In the genomic region with DNA sequence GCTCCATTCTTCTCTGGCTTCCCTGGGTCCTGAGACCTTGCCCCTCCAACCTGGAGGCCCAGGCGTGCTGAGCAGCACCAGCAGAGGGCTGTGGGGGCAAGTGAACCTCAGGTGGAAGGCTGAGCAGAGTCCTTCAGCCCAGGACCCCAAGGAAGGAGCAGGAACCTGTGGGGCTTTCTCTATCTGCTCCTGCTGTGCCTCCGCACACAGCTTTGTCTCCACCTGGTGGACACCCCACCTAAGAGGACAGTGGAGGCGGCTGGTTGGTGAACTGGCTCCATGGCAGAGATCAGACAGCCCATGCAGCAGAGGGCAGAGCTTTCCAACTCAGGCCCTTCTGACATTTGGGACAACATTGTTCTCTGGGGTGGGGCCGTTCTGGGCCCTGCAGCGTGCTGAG, we compare ENCODE assay signal across 8 cellular contexts. TPM values are rescaled to one million over a fixed set of nuclear protein-coding genes. Genes with fewer than 3 reads are reported as not detected.
DNase-seq lines count a peak whose midpoint lies in the region; ATAC-seq, FAIRE-seq and TF ChIP-seq lines count a peak whose summit lies in the region.

No MANE protein-coding gene starts in this region.

- H3K9me3 Mint-ChIP-seq in progenitor cell of endocrine pancreas (ENCODE audit: low read depth): peaks cover 7% of the 10 kb centered on the region

- H3K27ac ChIP-seq in heart left ventricle (no peak overlapping the region), aorta (ENCODE audit: low read depth in 1 of 2, low read length in 2 of 2) (no peak overlapping the region), tibial nerve (no peak overlapping the region)

- H3K4me1 ChIP-seq in heart left ventricle (no peaks in the 10 kb centered on the region), aorta (ENCODE audit: control insufficient read depth in 1 of 2, insufficient read depth in 2 of 2, low read length in 2 of 2) (no peaks in the 10 kb centered on the region), tibial nerve (no peaks in the 10 kb centered on the region)

- peak in 1 of 5 donors; percentile 46 for DNase-seq in heart left ventricle
- DNase-seq in Right ventricle myocardium inferior (ENCODE audit: missing footprints): no peak
- peak; percentile 81 for DNase-seq in RPMI8226
- peak; percentile 8 for DNase-seq in bronchial epithelial cell (ENCODE audit: low read depth)
- no peak for DNase-seq in progenitor cell of endocrine pancreas (ENCODE audit: low spot score, unreplicated experiment)
- no peak for DNase-seq in frontal cortex (ENCODE audit: low spot score in 2 of 2)
- no peak for DNase-seq in aorta
- no peak for DNase-seq in tibial nerve (ENCODE audit: low spot score in 2 of 2)

- FAIRE-seq in bronchial epithelial cell (lab: Jason Lieb, UNC) (no peak), frontal cortex (lab: Jason Lieb, UNC) (no peak)

- H3K9me3 ChIP-seq in heart left ventricle (peaks cover 0 to 21% (median 11%) of the 10 kb centered on the region in 12 donors), aorta (ENCODE audit: control insufficient read depth, low read length) (peaks cover 16% of the 10 kb centered on the region), tibial nerve (peaks cover 0 to 52% (median 6%) of the 10 kb centered on the region in 4 donors)

- peaks cover 4% of the 10 kb centered on the region for H3K36me3 Mint-ChIP-seq in progenitor cell of endocrine pancreas (ENCODE audit: insufficient read depth)

- 46 to 78% (median 63%) methylated on average over 3 to 5 of the region's 5 CpGs for WGBS in heart left ventricle, 4 donors
- WGBS in aorta, 2 donors: 54 to 56% methylated on average over 5 of the region's 5 CpGs
- whole genome bisulfite sequencing in tibial nerve, 2 donors: 63 to 72% methylated on average over 5 of the region's 5 CpGs

- H3K4me3 Mint-ChIP-seq in progenitor cell of endocrine pancreas (ENCODE audit: low read depth): no peak overlapping the region

- ATAC-seq in heart left ventricle (peak in 1 of 4 donors; percentile 54), Right ventricle myocardium inferior (no peak), aorta (ENCODE audit: low FRiP score) (no peak)

- no peak for TF ChIP-seq POLR2A in heart left ventricle (IDR thresholded peaks at IDR 0.05)
- no peak for TF ChIP-seq POLR2A in tibial nerve (IDR thresholded peaks at IDR 0.05)

- H3K27me3 ChIP-seq in heart left ventricle (no peaks in the 10 kb centered on the region), bronchial epithelial cell (ENCODE audit: control insufficient read depth, insufficient read depth, low read length) (no peaks in the 10 kb centered on the region), aorta (ENCODE audit: control insufficient read depth in 1 of 2, insufficient read depth in 2 of 2, low read length in 1 of 2) (no peaks in the 10 kb centered on the region), tibial nerve (peaks cover 0 to 2% of the 10 kb centered on the region in 2 donors)

- H3K4me3 ChIP-seq in heart left ventricle (no peak overlapping the region), bronchial epithelial cell (ENCODE audit: low read depth, low read length) (no peak overlapping the region), aorta (ENCODE audit: low read length in 2 of 2) (no peak overlapping the region), tibial nerve (no peak overlapping the region)

- no peak overlapping the region for H3K27ac Mint-ChIP-seq in progenitor cell of endocrine pancreas

- intact Hi-C loops in heart left ventricle (cut with DNase I) (no loop called here), Right ventricle myocardium inferior (cut with DNase I) (no loop called here), aorta (cut with DNase I) (no loop called here)

- H3K4me1 Mint-ChIP-seq in progenitor cell of endocrine pancreas (ENCODE audit: low read depth): peaks cover 5% of the 10 kb centered on the region

- TF ChIP-seq CTCF in heart left ventricle (IDR thresholded peaks at IDR 0.05) (peak in 7 of 12 donors; percentile 12 to 49 (median 30)), bronchial epithelial cell (IDR thresholded peaks at IDR 0.05; ENCODE audit: insufficient read depth, low read length, severe bottlenecking) (peak; percentile 49), progenitor cell of endocrine pancreas (IDR thresholded peaks at IDR 0.05; ENCODE audit: unreplicated experiment) (peak; percentile 60), tibial nerve (IDR thresholded peaks at IDR 0.05) (no peak)

- H3K36me3 ChIP-seq in heart left ventricle: no peaks in the 10 kb centered on the region
- H3K36me3 ChIP-seq in bronchial epithelial cell (ENCODE audit: control insufficient read depth, insufficient read depth, low read length): no peaks in the 10 kb centered on the region
- H3K36me3 ChIP-seq in aorta (ENCODE audit: control insufficient read depth in 1 of 2, insufficient read depth in 2 of 2, low read length in 1 of 2): no peaks in the 10 kb centered on the region
- H3K36me3 ChIP-seq in tibial nerve: no peaks in the 10 kb centered on the region

- H3K27me3 Mint-ChIP-seq in progenitor cell of endocrine pancreas: no peaks in the 10 kb centered on the region

- TF ChIP-seq EP300 in tibial nerve (IDR thresholded peaks at IDR 0.05): no peak

RNA-seq across cellular contexts. Expression of gene ZFR2, which starts 19.7 kb away (rescaled TPM):
- under 1 TPM in 1 of 9 donors, not detected in 8; 0.16 TPM for total RNA-seq in heart left ventricle
- under 1 TPM in 1 of 2 donors, not detected in 1; 0.08 TPM for polyA plus RNA-seq in heart left ventricle
- total RNA-seq in Right ventricle myocardium inferior: not detected
- total RNA-seq in bronchial epithelial cell: not detected in 2 replicates
- total RNA-seq in progenitor cell of endocrine pancreas: 3.5 and 3.9 TPM in 2 replicates
- 4.1 TPM for total RNA-seq in frontal cortex
- not detected for total RNA-seq in aorta
- not detected for polyA plus RNA-seq in aorta
- not detected for total RNA-seq in tibial nerve

RNA-seq across cellular contexts. Expression of gene ATCAY, which starts 31.4 kb away (rescaled TPM):
- total RNA-seq in heart left ventricle: not detected
- not detected for polyA plus RNA-seq in heart left ventricle
- not detected for total RNA-seq in Right ventricle myocardium inferior
- total RNA-seq in bronchial epithelial cell: not detected in 2 replicates
- total RNA-seq in progenitor cell of endocrine pancreas: 0.43 and 1.1 TPM in 2 replicates
- total RNA-seq in frontal cortex: 86.0 TPM
- not detected for total RNA-seq in aorta
- polyA plus RNA-seq in aorta: not detected
- not detected for total RNA-seq in tibial nerve

Comparison
In these comparisons a context has a peak if more than half of its experiments do, and no peak if none do; other contexts are left out.
1. DNase-seq: peak in RPMI8226 (single experiment) and bronchial epithelial cell (single experiment); none in Right ventricle myocardium inferior (single experiment), progenitor cell of endocrine pancreas (single experiment), frontal cortex (0 of 2), aorta (0 of 2) and tibial nerve (0 of 2).
2. CTCF ChIP-seq: peak in heart left ventricle (7 of 12), bronchial epithelial cell (single experiment) and progenitor cell of endocrine pancreas (single experiment); none in tibial nerve (0 of 5).
3. RNA of gene ATCAY, which starts 31.4 kb away (total RNA-seq): 86.0 TPM in frontal cortex (single experiment); 0.43 to 1.1 TPM in progenitor cell of endocrine pancreas, not detected in aorta, not detected in heart left ventricle, not detected in Right ventricle myocardium inferior (single experiment), not detected in bronchial epithelial cell and not detected in tibial nerve; every median in the first group is over 10 times any median in the second.